11 cellular contexts compared by ENCODE assay signal in genomic region chr4:53055274-53055673, GRCh38.
DNase-seq lines count a peak whose midpoint lies in the region; TF ChIP-seq lines count a peak whose summit lies in the region.
"Had no signal": no experiment of that assay in that cellular context is flagged by ENCODE, and none has a peak within 500 bp of the region (broad histone marks: within the 10 kb centered on the region; RNA-seq: fewer than 3 reads in every experiment).

No MANE protein-coding gene starts in this region.

- DNase-seq in EL (peak; percentile 67), NCI-H1092 treated with DMSO at 0.1 percent for 48 hours (lab: John Stamatoyannopoulos, UW) (peak; percentile 54), cardiac fibroblast (ENCODE audit: low read depth in 2 of 2) (peak; percentile 88 to 89), skeletal muscle cell (ENCODE audit: low read depth) (peak; percentile 77), KG1 (lab: John Stamatoyannopoulos, UW) (no peak), Caco-2 (no peak)
- no peak for DNase-seq in activated CD4-positive, alpha-beta memory T cell treated with anti-CD3 and anti-CD28 coated beads for 36 hours
- DNase-seq: activated CD4-positive, CD25-positive, alpha-beta regulatory T cell treated with anti-CD3 and anti-CD28 coated beads, Interleukin-2, amount 50 U/mL, for 72 hours; activated naive CD4-positive, alpha-beta T cell treated with Interleukin-2 at 50 U/mL for 16 hours; Karpas-422; kidney had no signal

- no peaks in the 10 kb centered on the region for H3K27me3 Mint-ChIP-seq in Caco-2 (ENCODE audit: insufficient read depth, unreplicated experiment)
- H3K27me3 Mint-ChIP-seq in activated CD4-positive, alpha-beta memory T cell treated with anti-CD3 and anti-CD28 coated beads for 36 hours = no peaks in the 10 kb centered on the region

- intact Hi-C loops in Caco-2 (cut with micrococcal nuclease; ENCODE audit: unreplicated experiment) = no loop called here
- intact Hi-C loops in activated CD4-positive, alpha-beta memory T cell treated with anti-CD3 and anti-CD28 coated beads for 36 hours (cut with micrococcal nuclease) = no loop called here

- H3K36me3 Mint-ChIP-seq in Caco-2 (ENCODE audit: insufficient read depth, unreplicated experiment) = no peaks in the 10 kb centered on the region
- H3K36me3 Mint-ChIP-seq in activated CD4-positive, alpha-beta memory T cell treated with anti-CD3 and anti-CD28 coated beads for 36 hours = peaks cover 5% of the 10 kb centered on the region

- H3K4me3 ChIP-seq in cardiac fibroblast (replicated peaks in 1 of 2; ENCODE audit: low read depth in 2 of 2, low read length in 2 of 2) (no peak overlapping the region), skeletal muscle cell (ENCODE audit: low read depth, low read length) (no peak overlapping the region), Caco-2 (ENCODE audit: low read depth, low read length) (no peak overlapping the region)

- H3K36me3 ChIP-seq in Caco-2 (ENCODE audit: control insufficient read depth, insufficient read depth, low read length) = no peaks in the 10 kb centered on the region

- H3K4me1 Mint-ChIP-seq in Caco-2 (ENCODE audit: low read depth, unreplicated experiment) = no peaks in the 10 kb centered on the region
- H3K4me1 Mint-ChIP-seq in activated CD4-positive, alpha-beta memory T cell treated with anti-CD3 and anti-CD28 coated beads for 36 hours (ENCODE audit: low read depth) = no peaks in the 10 kb centered on the region

- CTCF ChIA-PET in Caco-2 (lab: Charles Lee) = no interaction called here
- CTCF ChIA-PET in activated CD4-positive, alpha-beta memory T cell treated with anti-CD3 and anti-CD28 coated beads for 36 hours (lab: Charles Lee) = no interaction called here

- H3K9me3 ChIP-seq in Caco-2 = no peaks in the 10 kb centered on the region

- POLR2A ChIA-PET in Caco-2 (lab: Charles Lee) = interaction anchor here (0.6 kb wide), 1 partner anchor 727 kb away, joined by 4 read pairs; no protein-coding TSS in a partner anchor
- POLR2A ChIA-PET in activated CD4-positive, alpha-beta memory T cell treated with anti-CD3 and anti-CD28 coated beads for 36 hours (lab: Charles Lee) = no interaction called here

- no peaks in the 10 kb centered on the region for H3K4me1 ChIP-seq in Caco-2

- TF ChIP-seq CTCF in cardiac fibroblast (IDR thresholded peaks at IDR 0.05; ENCODE audit: low read depth, low read length) = no peak
- TF ChIP-seq CTCF in Caco-2 (IDR thresholded peaks at IDR 0.05; ENCODE audit: insufficient read depth in 1 of 2, low read depth in 1 of 2, low read length in 1 of 2, severe bottlenecking in 1 of 2, unreplicated experiment in 1 of 2) = no peak

- no peak overlapping the region for H3K4me3 Mint-ChIP-seq in Caco-2 (ENCODE audit: unreplicated experiment)
- no peak overlapping the region for H3K4me3 Mint-ChIP-seq in activated CD4-positive, alpha-beta memory T cell treated with anti-CD3 and anti-CD28 coated beads for 36 hours

- H3K9me3 Mint-ChIP-seq in Caco-2 (ENCODE audit: unreplicated experiment) = peaks cover 7% of the 10 kb centered on the region
- H3K9me3 Mint-ChIP-seq in activated CD4-positive, alpha-beta memory T cell treated with anti-CD3 and anti-CD28 coated beads for 36 hours = peaks cover 4% of the 10 kb centered on the region

- H3K27ac Mint-ChIP-seq in Caco-2 (ENCODE audit: unreplicated experiment) = no peak overlapping the region
- no peak overlapping the region for H3K27ac Mint-ChIP-seq in activated CD4-positive, alpha-beta memory T cell treated with anti-CD3 and anti-CD28 coated beads for 36 hours

- BruUV-seq in Caco-2 (replicated peaks; lab: Mats Ljungman, UMichigan) = no TSS peak

- no peaks in the 10 kb centered on the region for H3K27me3 ChIP-seq in Caco-2 (replicated peaks; ENCODE audit: control insufficient read depth, insufficient read depth, low read length)

Comparison
In these comparisons a context has a peak if more than half of its experiments do, and no peak if none do; other contexts are left out.
1. DNase-seq: peak in EL (single experiment), NCI-H1092 treated with DMSO at 0.1 percent for 48 hours (single experiment), cardiac fibroblast (2 of 2) and skeletal muscle cell (single experiment); none in KG1 (single experiment), Caco-2 (0 of 2) and activated CD4-positive, alpha-beta memory T cell treated with anti-CD3 and anti-CD28 coated beads for 36 hours (single experiment).